8 cellular contexts compared by ENCODE assay signal in the genomic region with DNA sequence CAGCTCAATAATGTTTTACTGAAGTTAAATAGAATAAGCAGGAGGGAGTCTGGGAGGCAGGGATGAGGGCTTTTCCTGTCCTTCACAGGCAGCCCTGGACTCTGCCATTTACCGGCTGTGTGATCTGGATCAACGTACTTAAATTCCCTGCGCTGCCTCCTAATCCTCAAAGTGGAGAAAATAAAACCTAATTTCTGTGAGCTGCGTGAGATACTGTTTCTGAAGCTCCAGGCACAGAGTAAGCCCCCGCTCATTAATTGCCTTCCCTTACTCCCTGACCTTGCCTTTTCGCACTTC. TPM values are rescaled to one million over a fixed set of nuclear protein-coding genes. Genes with fewer than 3 reads are reported as not detected.
DNase-seq lines count a peak whose midpoint lies in the region; ATAC-seq, FAIRE-seq and TF ChIP-seq lines count a peak whose summit lies in the region.

No MANE protein-coding gene starts in this region.

- H3K4me2 ChIP-seq in osteoblast (ENCODE audit: insufficient read depth, low read length): peak overlapping the region; percentile 90

- POLR2A ChIA-PET in CD4-positive, alpha-beta T cell (lab: Charles Lee): interaction anchor here (1.1 to 1.2 kb wide), 2 partner anchors 9 to 14 kb away, joined by 3 to 4 read pairs; no protein-coding TSS in a partner anchor

- no peaks in the 10 kb centered on the region for H3K36me3 ChIP-seq in Peyer's patch
- no peaks in the 10 kb centered on the region for H3K36me3 ChIP-seq in osteoblast (ENCODE audit: insufficient read depth, low read length)

- peaks cover 23% of the 10 kb centered on the region for H3K4me1 Mint-ChIP-seq in CD4-positive, alpha-beta T cell (ENCODE audit: low read depth)

- H3K36me3 Mint-ChIP-seq in CD4-positive, alpha-beta T cell (ENCODE audit: low read depth): no peaks in the 10 kb centered on the region

- no peaks in the 10 kb centered on the region for H3K27me3 ChIP-seq in CD4-positive, alpha-beta T cell (ENCODE audit: control insufficient read depth, insufficient read depth, low read length)
- H3K27me3 ChIP-seq in Peyer's patch (no peaks in the 10 kb centered on the region), osteoblast (ENCODE audit: insufficient read depth, low read length) (peaks cover 4% of the 10 kb centered on the region)

- no peak overlapping the region for H3K27ac ChIP-seq in CD4-positive, alpha-beta T cell (ENCODE audit: low read depth, low read length)
- H3K27ac ChIP-seq in Peyer's patch (peak overlapping the region in 2 of 4 donors; percentile 66 to 82), osteoblast (ENCODE audit: low read depth, low read length) (peak overlapping the region; percentile 63)

- H3K4me1 ChIP-seq in Peyer's patch: peaks cover 0 to 12% (median 0%) of the 10 kb centered on the region in 4 donors
- H3K4me1 ChIP-seq in osteoblast (ENCODE audit: insufficient read depth, low read length): peaks cover 19% of the 10 kb centered on the region

- H3K9me3 Mint-ChIP-seq in CD4-positive, alpha-beta T cell: no peaks in the 10 kb centered on the region

- no peak for TF ChIP-seq CTCF in CD4-positive, alpha-beta T cell (IDR thresholded peaks at IDR 0.05)
- no peak for TF ChIP-seq CTCF in Peyer's patch (IDR thresholded peaks at IDR 0.05)
- TF ChIP-seq CTCF in epithelial cell of proximal tubule (conservative IDR thresholded peaks at IDR 0.05; ENCODE audit: low read depth, low read length): no peak
- TF ChIP-seq CTCF in osteoblast (IDR thresholded peaks at IDR 0.05; ENCODE audit: extremely low read depth, low read depth, low read length): no peak

- peaks cover 45% of the 10 kb centered on the region for H3K79me2 ChIP-seq in osteoblast (ENCODE audit: insufficient read depth, low read length)

- H3K9me3 ChIP-seq in CD4-positive, alpha-beta T cell (ENCODE audit: control insufficient read depth, low read length): no peaks in the 10 kb centered on the region
- H3K9me3 ChIP-seq in Peyer's patch: no peaks in the 10 kb centered on the region
- H3K9me3 ChIP-seq in osteoblast (ENCODE audit: low read depth, low read length): no peaks in the 10 kb centered on the region

- H3K27me3 Mint-ChIP-seq in CD4-positive, alpha-beta T cell: no peaks in the 10 kb centered on the region

- H3K4me3 ChIP-seq in Peyer's patch (peak overlapping the region; percentile 69 to 84 (median 76)), epithelial cell of proximal tubule (ENCODE audit: low read depth, low read length) (peak overlapping the region; percentile 97), osteoblast (ENCODE audit: insufficient read depth, low read length) (peak overlapping the region; percentile 95)

- no peak overlapping the region for H3K27ac Mint-ChIP-seq in CD4-positive, alpha-beta T cell

- no peak for TF ChIP-seq POLR2A in Peyer's patch (IDR thresholded peaks at IDR 0.05)

- peak overlapping the region; percentile 84 for H3K4me3 Mint-ChIP-seq in CD4-positive, alpha-beta T cell

- FAIRE-seq in GM19239 (lab: Jason Lieb, UNC): no peak

- CTCF ChIA-PET in CD4-positive, alpha-beta T cell (lab: Charles Lee): no interaction called here

- H4K20me1 ChIP-seq in osteoblast (ENCODE audit: insufficient read depth, low read length): peaks cover 29% of the 10 kb centered on the region

- peak overlapping the region; percentile 93 for H2AFZ ChIP-seq in osteoblast (ENCODE audit: low read length)

- intact Hi-C loops in CD4-positive, alpha-beta T cell (cut with DNase I, micrococcal nuclease): no loop called here

- no peak for ATAC-seq in CD4-positive, alpha-beta T cell (ENCODE audit: poor library complexity)
- no peak for ATAC-seq in HG02852 (IDR thresholded peaks at IDR 0.05; ENCODE audit: unreplicated experiment)

- DNase-seq in CD4-positive, alpha-beta T cell: no peak
- DNase-seq in Peyer's patch: no peak
- no peak for DNase-seq in epithelial cell of proximal tubule (ENCODE audit: low read depth)
- DNase-seq in osteoblast (ENCODE audit: insufficient read length, low spot score, missing footprints): no peak
- no peak for DNase-seq in NCI-H526 (lab: John Stamatoyannopoulos, UW)
- DNase-seq in NCI-H748 treated with DMSO at 0.1 percent for 48 hours (lab: John Stamatoyannopoulos, UW): no peak
- DNase-seq in GM19239 (ENCODE audit: insufficient read length, low spot score): no peak

RNA-seq across cellular contexts. Expression of a gene that starts 0.3 kb away (rescaled TPM):
- total RNA-seq in CD4-positive, alpha-beta T cell: 1 to 10 TPM; 2.2 to 3.0 TPM
- 10 to 100 TPM; 13.7 to 63.5 (median 19.4) TPM for total RNA-seq in Peyer's patch
- total RNA-seq in epithelial cell of proximal tubule: 17.7 and 29.4 TPM in 2 replicates
- total RNA-seq in osteoblast: 54.3 and 54.5 TPM in 2 replicates

RNA-seq across cellular contexts. Expression of a gene that starts 39.0 kb away (rescaled TPM):
- under 1 TPM in 1 of 2 experiments, not detected in 1; 0.22 TPM for total RNA-seq in CD4-positive, alpha-beta T cell
- total RNA-seq in Peyer's patch (1 to 10 TPM in 2 of 4 donors, under 1 TPM in 1, not detected in 1; 0.54 to 6.8 (median 2.5) TPM), epithelial cell of proximal tubule (not detected in 2 replicates), osteoblast (not detected in 2 replicates)
